ENCODE assay signal across 11 cellular contexts in genomic region chr6:38831865-38832264, GRCh38.
"Had no signal": no experiment of that assay in that cellular context is flagged by ENCODE, and none has a peak within 500 bp of the region (broad histone marks: within the 10 kb centered on the region; RNA-seq: fewer than 3 reads in every experiment).

No MANE protein-coding gene starts in this region.

- ATAC-seq: GM23338, HCT116 had no signal

- DNase-seq: GM23248, GOT3, H7, H9, HCEC 1CT, HFFc6 had no signal

- FAIRE-seq: H1, H54 had no signal

- H3K4me3 ChIP-seq: GM23248, GM23338, HAP-1 had no signal
